Comparison of ENCODE assay signal across 8 cellular contexts in genomic region chr6:143451531-143451930, GRCh38. TPM values are rescaled to one million over a fixed set of nuclear protein-coding genes. Genes with fewer than 3 reads are reported as not detected.
DNase-seq lines count a peak whose midpoint lies in the region; ATAC-seq and TF ChIP-seq lines count a peak whose summit lies in the region.

No MANE protein-coding gene starts in this region.

- H3K9me3 Mint-ChIP-seq in CD4-positive, CD25-positive, alpha-beta regulatory T cell: no peaks in the 10 kb centered on the region
- H3K9me3 Mint-ChIP-seq in chondrocyte (ENCODE audit: low read depth): no peaks in the 10 kb centered on the region
- no peaks in the 10 kb centered on the region for H3K9me3 Mint-ChIP-seq in natural killer cell treated with Interleukin-12 subunit alpha and Interleukin-12 subunit beta and Interleukin-15 and Interleukin-18, amount 100 ng/mL, for 72 hours

- peak overlapping the region; percentile 97 to 99 (median 98) for H3K27ac Mint-ChIP-seq in CD4-positive, CD25-positive, alpha-beta regulatory T cell
- H3K27ac Mint-ChIP-seq in chondrocyte (ENCODE audit: unreplicated experiment): peak overlapping the region; percentile 96
- peak overlapping the region; percentile 93 to 96 for H3K27ac Mint-ChIP-seq in natural killer cell treated with Interleukin-12 subunit alpha and Interleukin-12 subunit beta and Interleukin-15 and Interleukin-18, amount 100 ng/mL, for 72 hours

- peaks cover 39 to 67% (median 51%) of the 10 kb centered on the region in 4 donors for H3K4me1 Mint-ChIP-seq in CD4-positive, CD25-positive, alpha-beta regulatory T cell
- H3K4me1 Mint-ChIP-seq in chondrocyte (ENCODE audit: low read depth): peaks cover 22% of the 10 kb centered on the region
- peaks cover 29 to 30% of the 10 kb centered on the region in 2 donors for H3K4me1 Mint-ChIP-seq in natural killer cell treated with Interleukin-12 subunit alpha and Interleukin-12 subunit beta and Interleukin-15 and Interleukin-18, amount 100 ng/mL, for 72 hours (ENCODE audit: low read depth in 2 of 2)

- no peaks in the 10 kb centered on the region for H3K27me3 Mint-ChIP-seq in CD4-positive, CD25-positive, alpha-beta regulatory T cell
- H3K27me3 Mint-ChIP-seq in chondrocyte (ENCODE audit: low read depth): no peaks in the 10 kb centered on the region
- no peaks in the 10 kb centered on the region for H3K27me3 Mint-ChIP-seq in natural killer cell treated with Interleukin-12 subunit alpha and Interleukin-12 subunit beta and Interleukin-15 and Interleukin-18, amount 100 ng/mL, for 72 hours

- H3K9me3 ChIP-seq in CD4-positive, CD25-positive, alpha-beta regulatory T cell (ENCODE audit: control insufficient read depth in 2 of 2, low read length in 2 of 2): no peaks in the 10 kb centered on the region

- no peak for TF ChIP-seq CTCF in chondrocyte (IDR thresholded peaks at IDR 0.05)

- H3K27ac ChIP-seq in CD4-positive, CD25-positive, alpha-beta regulatory T cell (ENCODE audit: insufficient read depth, low read length, poor library complexity, severe bottlenecking): peak overlapping the region; percentile 79

- H3K4me3 Mint-ChIP-seq in CD4-positive, CD25-positive, alpha-beta regulatory T cell: peak overlapping the region; percentile 94 to 99 (median 99)
- H3K4me3 Mint-ChIP-seq in chondrocyte (ENCODE audit: unreplicated experiment): peak overlapping the region; percentile 88
- peak overlapping the region; percentile 93 for H3K4me3 Mint-ChIP-seq in natural killer cell treated with Interleukin-12 subunit alpha and Interleukin-12 subunit beta and Interleukin-15 and Interleukin-18, amount 100 ng/mL, for 72 hours

- no peak for ATAC-seq in CD4-positive, CD25-positive, alpha-beta regulatory T cell (ENCODE audit: low read depth in 2 of 2)
- no peak for ATAC-seq in natural killer cell treated with Interleukin-12 subunit alpha and Interleukin-12 subunit beta and Interleukin-15 and Interleukin-18, amount 100 ng/mL, for 72 hours
- no peak for ATAC-seq in HG03139 (IDR thresholded peaks at IDR 0.05; ENCODE audit: unreplicated experiment)

- peaks cover 35% of the 10 kb centered on the region for H3K4me1 ChIP-seq in CD4-positive, CD25-positive, alpha-beta regulatory T cell (ENCODE audit: control insufficient read depth, insufficient read depth, low read length, poor library complexity, severe bottlenecking)

- H3K27me3 ChIP-seq in CD4-positive, CD25-positive, alpha-beta regulatory T cell (ENCODE audit: control insufficient read depth, insufficient read depth, low read length): no peaks in the 10 kb centered on the region

- H3K36me3 ChIP-seq in CD4-positive, CD25-positive, alpha-beta regulatory T cell (ENCODE audit: control insufficient read depth, insufficient read depth, low read length): no peaks in the 10 kb centered on the region

- H3K4me3 ChIP-seq in CD4-positive, CD25-positive, alpha-beta regulatory T cell (ENCODE audit: low read depth, low read length): peak overlapping the region; percentile 95

- DNase-seq in CD4-positive, CD25-positive, alpha-beta regulatory T cell: no peak
- DNase-seq in LHCN-M2 (ENCODE audit: low read depth) (peak; percentile 11), chondrocyte (ENCODE audit: low spot score) (no peak), anterior cingulate cortex (lab: John Stamatoyannopoulos, UW) (no peak), HuH-7 (ENCODE audit: low spot score) (no peak), iPS-NIHi7 (ENCODE audit: extremely low spot score) (no peak)
- no peak for DNase-seq in natural killer cell treated with Interleukin-12 subunit alpha and Interleukin-12 subunit beta and Interleukin-15 and Interleukin-18, amount 100 ng/mL, for 72 hours (ENCODE audit: low spot score)

- peaks cover 7% of the 10 kb centered on the region for H3K36me3 Mint-ChIP-seq in CD4-positive, CD25-positive, alpha-beta regulatory T cell
- no peaks in the 10 kb centered on the region for H3K36me3 Mint-ChIP-seq in chondrocyte (ENCODE audit: low read depth)
- H3K36me3 Mint-ChIP-seq in natural killer cell treated with Interleukin-12 subunit alpha and Interleukin-12 subunit beta and Interleukin-15 and Interleukin-18, amount 100 ng/mL, for 72 hours: no peaks in the 10 kb centered on the region

RNA-seq across cellular contexts. Expression of gene PEX3, which starts 0.9 kb away (rescaled TPM):
- total RNA-seq in CD4-positive, CD25-positive, alpha-beta regulatory T cell: 12.8 TPM
- 10 to 100 TPM; 24.0 to 29.6 (median 26.3) TPM for polyA plus RNA-seq in CD4-positive, CD25-positive, alpha-beta regulatory T cell
- total RNA-seq in LHCN-M2 (2014; rRNA removed) (23.0 and 24.4 TPM in 2 replicates), chondrocyte (13.0 to 22.7 TPM (median 13.2 TPM) in 3 replicates)
- 14.7 TPM for polyA plus RNA-seq in LHCN-M2 (2012)
- total RNA-seq in natural killer cell treated with Interleukin-12 subunit alpha and Interleukin-12 subunit beta and Interleukin-15 and Interleukin-18, amount 100 ng/mL, for 72 hours: 10 to 100 TPM; 21.8 to 23.3 TPM

RNA-seq across cellular contexts. Expression of gene ADAT2, which starts 1.0 kb away (rescaled TPM):
- total RNA-seq in CD4-positive, CD25-positive, alpha-beta regulatory T cell: 31.1 TPM
- polyA plus RNA-seq in CD4-positive, CD25-positive, alpha-beta regulatory T cell: 1 to 10 TPM; 1.1 to 1.7 (median 1.6) TPM
- 7.2 and 7.3 TPM in 2 replicates for total RNA-seq in LHCN-M2 (2014; rRNA removed)
- 2.0 TPM for polyA plus RNA-seq in LHCN-M2 (2012)
- total RNA-seq in chondrocyte: 3.0 to 5.4 TPM (median 4.8 TPM) in 3 replicates
- 10 to 100 TPM; 11.1 to 26.9 TPM for total RNA-seq in natural killer cell treated with Interleukin-12 subunit alpha and Interleukin-12 subunit beta and Interleukin-15 and Interleukin-18, amount 100 ng/mL, for 72 hours

RNA-seq across cellular contexts. Expression of gene FUCA2, which starts 60.0 kb away (rescaled TPM):
- total RNA-seq in CD4-positive, CD25-positive, alpha-beta regulatory T cell: 6.1 TPM
- 10 to 100 TPM; 14.1 to 23.6 (median 22.2) TPM for polyA plus RNA-seq in CD4-positive, CD25-positive, alpha-beta regulatory T cell
- total RNA-seq in LHCN-M2 (2014; rRNA removed): 94.8 and 95.8 TPM in 2 replicates
- polyA plus RNA-seq in LHCN-M2 (2012): 79.9 TPM
- total RNA-seq in chondrocyte: 52.4 to 57.6 TPM (median 54.4 TPM) in 3 replicates
- 10 to 100 TPM; 25.4 to 28.9 TPM for total RNA-seq in natural killer cell treated with Interleukin-12 subunit alpha and Interleukin-12 subunit beta and Interleukin-15 and Interleukin-18, amount 100 ng/mL, for 72 hours
